Comparison of ENCODE assay signal across 23 cellular contexts in the genomic region with DNA sequence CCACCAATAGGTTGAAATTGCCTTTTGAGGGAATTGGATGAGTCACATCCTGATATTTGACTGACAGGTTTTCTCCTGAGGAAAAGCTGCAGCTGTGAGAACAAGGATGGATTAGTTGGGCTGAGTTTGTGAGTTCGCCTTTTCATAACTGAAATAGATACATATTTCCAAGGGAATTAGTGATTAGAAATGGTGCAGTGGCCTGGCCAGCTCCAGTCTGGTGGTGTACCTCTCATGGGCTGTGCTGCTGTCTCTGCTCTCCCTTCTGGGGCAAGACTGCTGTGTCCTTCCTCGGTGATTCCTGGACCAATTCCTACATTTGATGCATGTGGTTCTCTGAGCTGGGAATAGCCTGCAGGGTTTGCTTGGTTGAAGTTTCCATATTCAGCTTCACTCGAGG.
"Had no signal": no experiment of that assay in that cellular context is flagged by ENCODE, and none has a peak within 500 bp of the region (broad histone marks: within the 10 kb centered on the region; RNA-seq: fewer than 3 reads in every experiment).

No MANE protein-coding gene starts in this region.

- H2AFZ ChIP-seq: PC-9 had no signal

- H3K27me3 ChIP-seq: ascending aorta had no signal

- H3K36me3 ChIP-seq: ascending aorta had no signal

- H3K9me3 ChIP-seq: ascending aorta had no signal

- DNase-seq: activated CD4-positive, alpha-beta T cell treated with anti-CD3 and anti-CD28 coated beads for 36 hours; activated CD4-positive, alpha-beta T cell treated with anti-CD3 and anti-CD28 coated beads, Interleukin-2, amount 10 ng/mL, durations not matched to agents 7 days and 5 days; activated CD4-positive, alpha-beta T cell treated with anti-CD3 and anti-CD28 coated beads, Interleukin-2, amount 50 U/mL, for 48 hours; activated CD8-positive, alpha-beta T cell treated with anti-CD3 and anti-CD28 coated beads, Interleukin-2, amount 10 ng/mL, durations not matched to agents 7 days and 5 days; activated gamma-delta T cell; activated naive CD4-positive, alpha-beta T cell treated with Interleukin-2 at 50 U/mL for 16 hours; activated naive CD8-positive, alpha-beta T cell treated with anti-CD3 and anti-CD28 coated beads, Interleukin-2, amount 10 ng/mL, durations not matched to agents 7 days and 5 days; activated T-cell treated with anti-CD3 and anti-CD28 coated beads, Interleukin-2, amount 50 U/mL, for 24 hours; amygdala; NCI-H1105; NCI-H1417 treated with DMSO at 0.1 percent for 48 hours; NCI-H187 treated with DMSO at 0.1 percent for 48 hours; NCI-H2081; NCI-H345; NCI-H524 treated with DMSO at 0.1 percent for 48 hours; NK-92 treated with Interleukin-12 subunit alpha and Interleukin-12 subunit beta, amount 100 ng/mL, for 24 hours; PC-9; Right ventricle myocardium superior; SW 1271; T1000 had no signal

- ATAC-seq: activated CD4-positive, alpha-beta T cell treated with anti-CD3 and anti-CD28 coated beads for 36 hours; activated CD4-positive, CD25-positive, alpha-beta regulatory T cell treated with anti-CD3 and anti-CD28 coated beads, Interleukin-2, amount 50 U/mL, for 24 hours; activated CD8-positive, alpha-beta T cell treated with anti-CD3 and anti-CD28 coated beads, Interleukin-2, amount 10 ng/mL, durations not matched to agents 7 days and 5 days; WTC11 had no signal

- H3K4me2 ChIP-seq: PC-9 had no signal

- H3K4me3 ChIP-seq: ascending aorta, PC-9 had no signal

- H3K4me1 ChIP-seq: ascending aorta had no signal

- H3K27ac ChIP-seq: ascending aorta, PC-9 had no signal
